In genomic region chr1:43707191-43708005, GRCh38 we compare ENCODE assay signal across 8 cellular contexts. TPM values are rescaled to one million over a fixed set of nuclear protein-coding genes. Genes with fewer than 3 reads are reported as not detected.
DNase-seq lines count a peak whose midpoint lies in the region; TF ChIP-seq lines count a peak whose summit lies in the region.

A gene with protein sequence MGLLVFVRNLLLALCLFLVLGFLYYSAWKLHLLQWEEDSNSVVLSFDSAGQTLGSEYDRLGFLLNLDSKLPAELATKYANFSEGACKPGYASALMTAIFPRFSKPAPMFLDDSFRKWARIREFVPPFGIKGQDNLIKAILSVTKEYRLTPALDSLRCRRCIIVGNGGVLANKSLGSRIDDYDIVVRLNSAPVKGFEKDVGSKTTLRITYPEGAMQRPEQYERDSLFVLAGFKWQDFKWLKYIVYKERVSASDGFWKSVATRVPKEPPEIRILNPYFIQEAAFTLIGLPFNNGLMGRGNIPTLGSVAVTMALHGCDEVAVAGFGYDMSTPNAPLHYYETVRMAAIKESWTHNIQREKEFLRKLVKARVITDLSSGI (plus strand): TSS chr1:43707536. CDS start chr1:43736263, 28,727 bp downstream.

- H3K9me3 Mint-ChIP-seq in activated naive CD4-positive, alpha-beta T cell treated with anti-CD3 and anti-CD28 coated beads, Interleukin-2, amount 10 ng/mL, durations not matched to agents 7 days and 5 days = no peaks in the 10 kb centered on the region

- TF ChIP-seq POLR2A in suprapubic skin (IDR thresholded peaks at IDR 0.05) = no peak

- no peaks in the 10 kb centered on the region for H3K27me3 Mint-ChIP-seq in activated naive CD4-positive, alpha-beta T cell treated with anti-CD3 and anti-CD28 coated beads, Interleukin-2, amount 10 ng/mL, durations not matched to agents 7 days and 5 days

- TF ChIP-seq EP300 in suprapubic skin (IDR thresholded peaks at IDR 0.05) = no peak

- peaks cover 22% of the 10 kb centered on the region for H3K4me1 ChIP-seq in suprapubic skin

- peak within 1 kb of the TSS; percentile 87 for H3K4me3 Mint-ChIP-seq in activated naive CD4-positive, alpha-beta T cell treated with anti-CD3 and anti-CD28 coated beads, Interleukin-2, amount 10 ng/mL, durations not matched to agents 7 days and 5 days

- H3K9ac ChIP-seq in SK-N-MC (ENCODE audit: insufficient read length) = peak within 1 kb of the TSS; percentile 92

- no CpG with 5 or more reads among the region's 102 CpGs for WGBS in suprapubic skin

- H3K36me3 ChIP-seq in SK-N-MC (ENCODE audit: insufficient read depth, low read length) = peaks cover 47% of the 10 kb centered on the region
- H3K36me3 ChIP-seq in suprapubic skin = peaks cover 22% of the 10 kb centered on the region

- H3K27ac Mint-ChIP-seq in activated naive CD4-positive, alpha-beta T cell treated with anti-CD3 and anti-CD28 coated beads, Interleukin-2, amount 10 ng/mL, durations not matched to agents 7 days and 5 days = peak within 1 kb of the TSS; percentile 82

- H3K9me3 ChIP-seq in SK-N-MC (ENCODE audit: low read depth, low read length) (no peaks in the 10 kb centered on the region), suprapubic skin (no peaks in the 10 kb centered on the region)

- H3K27me3 ChIP-seq in suprapubic skin = no peaks in the 10 kb centered on the region

- H3K4me1 Mint-ChIP-seq in activated naive CD4-positive, alpha-beta T cell treated with anti-CD3 and anti-CD28 coated beads, Interleukin-2, amount 10 ng/mL, durations not matched to agents 7 days and 5 days = peaks cover 40% of the 10 kb centered on the region

- peaks cover 36% of the 10 kb centered on the region for H3K36me3 Mint-ChIP-seq in activated naive CD4-positive, alpha-beta T cell treated with anti-CD3 and anti-CD28 coated beads, Interleukin-2, amount 10 ng/mL, durations not matched to agents 7 days and 5 days

- TF ChIP-seq CTCF in HFF-Myc (IDR thresholded peaks at IDR 0.05; ENCODE audit: low read depth, low read length, missing control alignments) = no peak
- no peak for TF ChIP-seq CTCF in suprapubic skin (IDR thresholded peaks at IDR 0.05)

- DNase-seq in GM04504 (ENCODE audit: low read depth) = peak; percentile 80
- DNase-seq in HFF-Myc (ENCODE audit: extremely low read depth, low read depth) = peak; percentile 67
- peak; percentile 94 for DNase-seq in NAMALWA (ENCODE audit: low spot score)
- DNase-seq in SK-N-MC (ENCODE audit: low read depth, low spot score) = no peak
- peak; percentile 96 for DNase-seq in activated naive CD4-positive, alpha-beta T cell treated with anti-CD3 and anti-CD28 coated beads, Interleukin-2, amount 10 ng/mL, durations not matched to agents 7 days and 5 days
- DNase-seq in globus pallidus (ENCODE audit: low spot score) = peak; percentile 89
- DNase-seq in occipital lobe (lab: John Stamatoyannopoulos, UW) = peak; percentile 90
- peak; percentile 94 to 97 for DNase-seq in suprapubic skin (ENCODE audit: low spot score in 2 of 2)

- peak within 1 kb of the TSS; percentile 83 for H3K4me3 ChIP-seq in HFF-Myc (replicated peaks; ENCODE audit: low read depth, low read length)
- H3K4me3 ChIP-seq in SK-N-MC = peak within 1 kb of the TSS; percentile 95
- peak within 1 kb of the TSS; percentile 95 for H3K4me3 ChIP-seq in suprapubic skin

- H3K27ac ChIP-seq in SK-N-MC (peak within 1 kb of the TSS; percentile 73), suprapubic skin (peak within 1 kb of the TSS; percentile 79)

- CTCF ChIA-PET in activated naive CD4-positive, alpha-beta T cell treated with anti-CD3 and anti-CD28 coated beads, Interleukin-2, amount 10 ng/mL, durations not matched to agents 7 days and 5 days (lab: Charles Lee) = interaction anchor here (1.4 to 2.5 kb wide), 3 partner anchors 11 to 228 kb away, joined by 5 to 8 read pairs (median 5); no protein-coding TSS in a partner anchor

RNA-seq across cellular contexts. Expression of the gene that starts here (rescaled TPM):
- total RNA-seq in occipital lobe (25.7 TPM), suprapubic skin (10 to 100 TPM in 2 of 4 donors, 1 to 10 TPM in 2; 6.3 to 21.0 (median 9.9) TPM)
